ENCODE assay signal across 1 cellular context in genomic region chr18:61082976-61083630, GRCh38.
TF ChIP-seq lines count a peak whose summit lies in the region.

No MANE protein-coding gene starts in this region.

TF ChIP-seq in SK-N-SH treated with all-trans-retinoic acid at 6 μM for 48 hours, 23 proteins besides CTCF, POLR2A, EP300 and RAD21 (continued from another document):
- no peak for TF ChIP-seq BACH2 (CRISPR knock-in tag; IDR thresholded peaks at IDR 0.05; ENCODE audit: borderline replicate concordance)
